Comparison of ENCODE assay signal across 9 cellular contexts in the genomic region with DNA sequence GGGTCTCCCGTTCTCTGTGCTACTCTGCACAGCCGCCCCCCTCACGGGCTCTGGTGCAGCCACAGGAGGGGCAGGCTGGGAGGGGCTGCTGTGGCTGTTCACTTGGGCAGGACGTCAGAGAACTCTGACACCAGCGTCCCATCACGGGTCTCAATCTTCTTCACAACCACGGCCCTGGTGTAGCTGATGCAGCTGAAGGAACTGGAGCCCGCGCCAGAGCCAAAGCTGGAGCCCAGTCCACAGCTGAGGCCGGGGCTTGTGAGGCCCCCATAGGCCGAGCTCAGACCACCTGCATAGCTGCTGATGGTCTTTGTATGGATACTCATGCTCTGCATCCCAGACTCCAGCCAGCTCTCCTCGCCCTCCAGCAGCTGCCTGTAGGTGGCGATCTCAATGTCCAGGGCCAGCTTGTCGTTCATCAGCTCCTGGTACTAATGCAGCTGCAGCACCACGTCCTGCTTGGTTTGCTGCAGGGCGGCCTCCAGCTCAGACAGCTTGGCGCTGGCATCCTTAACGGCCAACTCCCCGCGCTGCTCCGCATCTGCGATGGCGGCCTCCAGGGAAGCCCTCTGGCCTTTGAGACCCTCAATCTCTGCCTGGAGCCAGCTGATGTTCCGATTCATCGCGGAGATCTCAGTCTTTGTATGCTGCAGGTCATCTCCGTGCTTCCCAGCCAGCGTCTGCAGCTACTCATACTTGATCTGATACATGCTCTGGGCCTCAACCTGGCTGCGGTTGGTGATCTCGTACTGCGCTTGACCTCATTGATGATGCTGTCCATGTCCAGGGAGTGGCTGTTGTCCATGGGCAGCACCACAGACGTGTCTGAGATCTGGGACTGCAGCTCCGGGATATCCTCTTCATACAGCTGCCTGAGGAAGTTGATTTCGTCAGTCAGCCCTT. TPM values are rescaled to one million over a fixed set of nuclear protein-coding genes. Genes with fewer than 3 reads are reported as not detected.
DNase-seq lines count a peak whose midpoint lies in the region; ATAC-seq and TF ChIP-seq lines count a peak whose summit lies in the region.
"Had no signal": no experiment of that assay in that cellular context is flagged by ENCODE, and none has a peak within 500 bp of the region (broad histone marks: within the 10 kb centered on the region; RNA-seq: fewer than 3 reads in every experiment).

No MANE protein-coding gene starts in this region.

- DNase-seq in GM10266 (ENCODE audit: extremely low spot score) (no peak), NCI-H69 (lab: John Stamatoyannopoulos, UW) (peak; percentile 14), fibroblast of villous mesenchyme (ENCODE audit: low read depth) (peak; percentile 53), progenitor cell of endocrine pancreas (ENCODE audit: low spot score, unreplicated experiment) (peak; percentile 60), NOMO-1 treated with DMSO at 0.1 percent for 48 hours (lab: John Stamatoyannopoulos, UW; ENCODE audit: unreplicated experiment) (no peak), SW 1271 (lab: John Stamatoyannopoulos, UW) (no peak), T-helper 9 cell (no peak)
- DNase-seq: T-helper 1 cell had no signal

- no peak for ATAC-seq in GM21786 (IDR thresholded peaks at IDR 0.05; ENCODE audit: unreplicated experiment)

- H3K4me3 Mint-ChIP-seq in progenitor cell of endocrine pancreas (ENCODE audit: low read depth), result no peak overlapping the region

- H3K27ac Mint-ChIP-seq in progenitor cell of endocrine pancreas, result no peak overlapping the region

- no peaks in the 10 kb centered on the region for H3K36me3 Mint-ChIP-seq in progenitor cell of endocrine pancreas (ENCODE audit: insufficient read depth)

- no peaks in the 10 kb centered on the region for H3K4me1 Mint-ChIP-seq in progenitor cell of endocrine pancreas (ENCODE audit: low read depth)

- TF ChIP-seq CTCF in GM10266 (IDR thresholded peaks at IDR 0.05; ENCODE audit: control insufficient read depth, insufficient read depth, low read depth, missing control alignments) (peak; percentile 57), fibroblast of villous mesenchyme (IDR thresholded peaks at IDR 0.05; ENCODE audit: insufficient read depth, low read depth, low read length) (peak; percentile 66), progenitor cell of endocrine pancreas (IDR thresholded peaks at IDR 0.05; ENCODE audit: unreplicated experiment) (peak; percentile 70)

- H3K4me3 ChIP-seq in fibroblast of villous mesenchyme (ENCODE audit: low read depth, low read length), result no peak overlapping the region

- no peaks in the 10 kb centered on the region for H3K27me3 Mint-ChIP-seq in progenitor cell of endocrine pancreas

- H3K9me3 Mint-ChIP-seq in progenitor cell of endocrine pancreas (ENCODE audit: low read depth), result no peaks in the 10 kb centered on the region

RNA-seq across cellular contexts. Expression of gene DUSP19, which starts 7.4 kb away (rescaled TPM):
- total RNA-seq in fibroblast of villous mesenchyme, result 1.6 and 5.6 TPM in 2 replicates
- total RNA-seq in progenitor cell of endocrine pancreas, result 1.9 and 2.2 TPM in 2 replicates

RNA-seq across cellular contexts. Expression of gene NCKAP1, which starts 32.9 kb away (rescaled TPM):
- total RNA-seq in fibroblast of villous mesenchyme (173 and 236 TPM in 2 replicates), progenitor cell of endocrine pancreas (108 and 111 TPM in 2 replicates)

RNA-seq across cellular contexts. Expression of gene NUP35, which starts 53.0 kb away (rescaled TPM):
- total RNA-seq in fibroblast of villous mesenchyme (8.1 and 14.2 TPM in 2 replicates), progenitor cell of endocrine pancreas (18.1 and 20.9 TPM in 2 replicates)

Comparison
In these comparisons a context has a peak if more than half of its experiments do, and no peak if none do; other contexts are left out.
1. DNase-seq: peak in NCI-H69 (single experiment), fibroblast of villous mesenchyme (single experiment) and progenitor cell of endocrine pancreas (single experiment); none in GM10266 (single experiment), NOMO-1 treated with DMSO at 0.1 percent for 48 hours (single experiment), SW 1271 (0 of 2) and T-helper 9 cell (single experiment).
2. Peak in every context shown above with its lines, with median percentiles within 50 percentile points of each other: CTCF ChIP-seq.